Comparison of ENCODE assay signal across 10 cellular contexts in genomic region chr7:112937651-112938390, GRCh38.
A peak's percentile ranks its signal among the peaks of the same experiment; 100 is the strongest.
DNase-seq lines count a peak whose midpoint lies in the region; ATAC-seq and TF ChIP-seq lines count a peak whose summit lies in the region.
"Had no signal": no experiment of that assay in that cellular context is flagged by ENCODE, and none has a peak within 500 bp of the region (broad histone marks: within the 10 kb centered on the region; RNA-seq: fewer than 3 reads in every experiment).

No MANE protein-coding gene starts in this region.

- H3K4me3 ChIP-seq in fibroblast of villous mesenchyme (ENCODE audit: low read depth, low read length) = no peak overlapping the region
- H3K4me3 ChIP-seq in suprapubic skin = peak overlapping the region; percentile 62

- TF ChIP-seq CTCF in fibroblast of villous mesenchyme (IDR thresholded peaks at IDR 0.05; ENCODE audit: insufficient read depth, low read depth, low read length) (no peak), suprapubic skin (IDR thresholded peaks at IDR 0.05) (no peak)

- H3K27me3 ChIP-seq in suprapubic skin = no peaks in the 10 kb centered on the region

- peak overlapping the region; percentile 94 for H3K4me3 Mint-ChIP-seq in activated naive CD4-positive, alpha-beta T cell treated with anti-CD3 and anti-CD28 coated beads, Interleukin-2, amount 50 U/mL, for 24 hours
- H3K4me3 Mint-ChIP-seq in T-helper 2 cell treated with Interferon-gamma antibody and Interleukin-4, amounts not matched to agents 5 μg/mL and 100 μg/mL, for 36 hours = peak overlapping the region; percentile 91

- WGBS in suprapubic skin = 69% methylated on average over 3 of the region's 3 CpGs

- H3K27me3 Mint-ChIP-seq in activated naive CD4-positive, alpha-beta T cell treated with anti-CD3 and anti-CD28 coated beads, Interleukin-2, amount 50 U/mL, for 24 hours = no peaks in the 10 kb centered on the region
- H3K27me3 Mint-ChIP-seq in T-helper 2 cell treated with Interferon-gamma antibody and Interleukin-4, amounts not matched to agents 5 μg/mL and 100 μg/mL, for 36 hours (ENCODE audit: low read depth) = no peaks in the 10 kb centered on the region

- no peak for ATAC-seq in GM19023 (IDR thresholded peaks at IDR 0.05; ENCODE audit: unreplicated experiment)

- no peak for DNase-seq in activated naive CD4-positive, alpha-beta T cell treated with anti-CD3 and anti-CD28 coated beads, Interleukin-2, amount 50 U/mL, for 16 hours
- no peak for DNase-seq in T-helper 2 cell treated with Interferon-gamma antibody and Interleukin-4, amounts not matched to agents 5 μg/mL and 100 μg/mL, for 36 hours (ENCODE audit: low spot score)
- DNase-seq in fibroblast of villous mesenchyme (ENCODE audit: low read depth) (peak; percentile 61), suprapubic skin (ENCODE audit: low spot score in 2 of 2) (no peak), SK-N-DZ (ENCODE audit: low spot score) (no peak), NCI-H2227 treated with DMSO at 0.1 percent for 48 hours (lab: John Stamatoyannopoulos, UW) (no peak)
- DNase-seq: DMS 273 treated with DMSO at 0.1 percent for 48 hours, SW 1271 had no signal

- no peak for TF ChIP-seq POLR2A in suprapubic skin (IDR thresholded peaks at IDR 0.05)

- no peaks in the 10 kb centered on the region for H3K9me3 Mint-ChIP-seq in activated naive CD4-positive, alpha-beta T cell treated with anti-CD3 and anti-CD28 coated beads, Interleukin-2, amount 50 U/mL, for 24 hours
- no peaks in the 10 kb centered on the region for H3K9me3 Mint-ChIP-seq in T-helper 2 cell treated with Interferon-gamma antibody and Interleukin-4, amounts not matched to agents 5 μg/mL and 100 μg/mL, for 36 hours

- H3K27ac ChIP-seq in suprapubic skin = no peak overlapping the region

- H3K27ac Mint-ChIP-seq in activated naive CD4-positive, alpha-beta T cell treated with anti-CD3 and anti-CD28 coated beads, Interleukin-2, amount 50 U/mL, for 24 hours = no peak overlapping the region
- no peak overlapping the region for H3K27ac Mint-ChIP-seq in T-helper 2 cell treated with Interferon-gamma antibody and Interleukin-4, amounts not matched to agents 5 μg/mL and 100 μg/mL, for 36 hours

- no peaks in the 10 kb centered on the region for H3K9me3 ChIP-seq in suprapubic skin

- peaks cover 4% of the 10 kb centered on the region for H3K36me3 Mint-ChIP-seq in activated naive CD4-positive, alpha-beta T cell treated with anti-CD3 and anti-CD28 coated beads, Interleukin-2, amount 50 U/mL, for 24 hours
- H3K36me3 Mint-ChIP-seq in T-helper 2 cell treated with Interferon-gamma antibody and Interleukin-4, amounts not matched to agents 5 μg/mL and 100 μg/mL, for 36 hours (ENCODE audit: low read depth) = peaks cover 10% of the 10 kb centered on the region

- no peak for TF ChIP-seq EP300 in suprapubic skin (IDR thresholded peaks at IDR 0.05)

- peaks cover 74% of the 10 kb centered on the region for H3K4me1 Mint-ChIP-seq in activated naive CD4-positive, alpha-beta T cell treated with anti-CD3 and anti-CD28 coated beads, Interleukin-2, amount 50 U/mL, for 24 hours
- peaks cover 32% of the 10 kb centered on the region for H3K4me1 Mint-ChIP-seq in T-helper 2 cell treated with Interferon-gamma antibody and Interleukin-4, amounts not matched to agents 5 μg/mL and 100 μg/mL, for 36 hours (ENCODE audit: low read depth)

- H3K4me1 ChIP-seq in suprapubic skin = peaks cover 23% of the 10 kb centered on the region

- H3K36me3 ChIP-seq in suprapubic skin = no peaks in the 10 kb centered on the region
